8 cellular contexts compared by ENCODE assay signal in the genomic region with DNA sequence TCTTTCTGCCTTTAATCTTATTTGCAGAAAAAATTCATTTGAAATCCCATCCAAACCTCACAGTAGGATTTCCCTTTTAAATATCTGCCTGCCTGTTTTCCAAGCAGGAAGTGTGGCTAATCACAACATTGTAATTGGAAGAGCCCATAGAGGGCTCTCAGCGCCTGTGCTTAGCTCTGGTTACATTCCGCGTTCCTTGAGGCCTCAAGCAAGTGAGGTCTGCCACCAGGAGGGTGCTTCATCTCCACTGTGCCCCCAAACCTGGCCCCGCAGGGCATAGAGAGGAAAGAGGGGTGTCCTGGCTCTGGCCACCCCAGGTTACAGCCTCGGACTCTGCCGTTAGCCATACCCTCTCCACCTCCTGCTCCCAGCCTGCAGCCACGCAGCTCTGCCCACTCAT.
A peak's percentile ranks its signal among the peaks of the same experiment; 100 is the strongest.
DNase-seq lines count a peak whose midpoint lies in the region; ATAC-seq lines count a peak whose summit lies in the region.

No MANE protein-coding gene starts in this region.

- peak; percentile 9 for DNase-seq in Ammon's horn (ENCODE audit: low spot score)
- DNase-seq in NCI-H2081 treated with DMSO at 0.1 percent for 48 hours (lab: John Stamatoyannopoulos, UW), result peak; percentile 9
- DNase-seq in fibroblast of gingiva (ENCODE audit: low read depth), result peak; percentile 30
- DNase-seq in myocyte (ENCODE audit: low read depth), result peak; percentile 41
- DNase-seq in HuH-7 (ENCODE audit: low spot score), result no peak
- no peak for DNase-seq in A172 (ENCODE audit: low spot score)

- ATAC-seq in GM18873 (IDR thresholded peaks at IDR 0.05; ENCODE audit: low FRiP score, unreplicated experiment) (no peak), GM18511 (IDR thresholded peaks at IDR 0.05; ENCODE audit: unreplicated experiment) (no peak)

Comparison
In these comparisons a context has a peak if more than half of its experiments do, and no peak if none do; other contexts are left out.
1. DNase-seq: peak in Ammon's horn (single experiment), NCI-H2081 treated with DMSO at 0.1 percent for 48 hours (single experiment), fibroblast of gingiva (single experiment) and myocyte (single experiment); none in HuH-7 (single experiment) and A172 (single experiment).